27 cellular contexts compared by ENCODE assay signal in the genomic region with DNA sequence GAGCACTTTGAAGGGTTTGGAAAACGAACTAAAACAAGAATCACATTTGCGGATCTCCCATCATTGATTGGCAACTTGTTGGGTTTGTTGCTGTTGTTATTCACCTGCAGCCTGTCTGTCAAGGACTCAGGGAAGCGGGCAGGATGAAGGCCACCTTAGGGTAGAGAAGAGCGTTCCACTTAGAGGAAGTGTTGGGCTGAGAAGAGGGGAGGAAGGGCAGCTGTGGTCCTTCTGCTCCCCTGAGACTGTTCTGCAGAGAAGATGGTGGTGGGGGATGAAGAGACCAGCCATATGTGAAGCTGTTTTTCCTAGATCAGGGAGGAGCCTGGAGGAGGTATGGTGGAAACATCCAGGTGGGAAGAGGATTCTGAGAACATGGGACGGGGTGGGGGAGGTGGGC.
"Had no signal": no experiment of that assay in that cellular context is flagged by ENCODE, and none has a peak within 500 bp of the region (broad histone marks: within the 10 kb centered on the region; RNA-seq: fewer than 3 reads in every experiment).

No MANE protein-coding gene starts in this region.

- H3K27me3 Mint-ChIP-seq: progenitor cell of endocrine pancreas had no signal

- H3K27me3 ChIP-seq: hepatocyte, sigmoid colon, upper lobe of left lung had no signal

- ATAC-seq: activated CD4-positive, alpha-beta T cell treated with anti-CD3 and anti-CD28 coated beads for 36 hours; activated T-helper 17 cell treated with anti-CD3 and anti-CD28 coated beads, Interleukin-2, amount 50 U/mL, for 72 hours; effector memory CD8-positive, alpha-beta T cell; left lobe of liver; natural killer cell; WTC11 had no signal

- H3K4me2 ChIP-seq: hepatocyte, smooth muscle cell had no signal

- H3K27ac ChIP-seq: hepatocyte, sigmoid colon, thoracic aorta, upper lobe of left lung had no signal

- H2AFZ ChIP-seq: hepatocyte had no signal

- H3K4me3 ChIP-seq: hepatocyte, lung, sigmoid colon, smooth muscle cell, thoracic aorta, upper lobe of left lung had no signal

- H3K4me3 Mint-ChIP-seq: activated CD4-positive, alpha-beta T cell treated with anti-CD3 and anti-CD28 coated beads for 36 hours; activated naive CD8-positive, alpha-beta T cell; activated T-cell treated with anti-CD3 and anti-CD28 coated beads, Interleukin-2, amount 50 U/mL, for 24 hours; activated T-helper 17 cell treated with anti-CD3 and anti-CD28 coated beads, Interleukin-2, amount 50 U/mL, for 72 hours; central memory CD8-positive, alpha-beta T cell; effector memory CD8-positive, alpha-beta T cell; immature natural killer cell; mesothelial cell of epicardium; natural killer cell; WTC11 had no signal

- H3K9me3 Mint-ChIP-seq: activated T-helper 17 cell treated with anti-CD3 and anti-CD28 coated beads, Interleukin-2, amount 50 U/mL, for 72 hours; central memory CD8-positive, alpha-beta T cell; effector memory CD8-positive, alpha-beta T cell; immature natural killer cell had no signal

- H3K9me3 ChIP-seq: sigmoid colon had no signal

- DNase-seq: activated CD4-positive, alpha-beta T cell treated with anti-CD3 and anti-CD28 coated beads for 36 hours; activated CD4-positive, alpha-beta T cell treated with anti-CD3 and anti-CD28 coated beads, Interleukin-2, amount 50 U/mL, for 4 hours; activated CD8-positive, alpha-beta memory T cell treated with anti-CD3 and anti-CD28 coated beads for 24 hours; activated CD8-positive, alpha-beta memory T cell treated with anti-CD3 and anti-CD28 coated beads, Interleukin-2, amount 50 U/mL, for 4 hours; activated naive CD4-positive, alpha-beta T cell; activated T-cell treated with anti-CD3 and anti-CD28 coated beads, Interleukin-2, amount 50 U/mL, for 24 hours; effector memory CD8-positive, alpha-beta T cell; foreskin melanocyte; immature natural killer cell; natural killer cell; retina; sigmoid colon; stimulated activated CD4-positive, alpha-beta T cell treated with anti-CD3 and anti-CD28 coated beads, Interleukin-15, amount 100 ng/mL, for 24 hours; stimulated activated naive CD4-positive, alpha-beta T cell; T-helper 9 cell; upper lobe of left lung had no signal

- H3K36me3 ChIP-seq: sigmoid colon, thoracic aorta, upper lobe of left lung had no signal

- H3K79me2 ChIP-seq: hepatocyte had no signal

- H3K27ac Mint-ChIP-seq: activated CD4-positive, alpha-beta T cell treated with anti-CD3 and anti-CD28 coated beads for 36 hours; activated naive CD8-positive, alpha-beta T cell; activated T-cell treated with anti-CD3 and anti-CD28 coated beads, Interleukin-2, amount 50 U/mL, for 24 hours; activated T-helper 17 cell treated with anti-CD3 and anti-CD28 coated beads, Interleukin-2, amount 50 U/mL, for 72 hours; effector memory CD8-positive, alpha-beta T cell; immature natural killer cell; mesothelial cell of epicardium; natural killer cell; progenitor cell of endocrine pancreas; WTC11 had no signal

- H3K36me3 Mint-ChIP-seq: activated naive CD8-positive, alpha-beta T cell; immature natural killer cell; mesothelial cell of epicardium; natural killer cell had no signal

- H3K4me1 ChIP-seq: sigmoid colon had no signal
